In genomic region chr18:49243391-49243790, GRCh38 we compare ENCODE assay signal across 24 cellular contexts.
A peak's percentile ranks its signal among the peaks of the same experiment; 100 is the strongest.
DNase-seq lines count a peak whose midpoint lies in the region; ATAC-seq and TF ChIP-seq lines count a peak whose summit lies in the region.
"Had no signal": no experiment of that assay in that cellular context is flagged by ENCODE, and none has a peak within 500 bp of the region (broad histone marks: within the 10 kb centered on the region; RNA-seq: fewer than 3 reads in every experiment).

No MANE protein-coding gene starts in this region.

- DNase-seq in AG10803 (ENCODE audit: low read depth) (peak; percentile 15), HT1080 (ENCODE audit: low read depth) (peak; percentile 17), chondrocyte (ENCODE audit: low spot score) (no peak), left lung (no peak), SHP77 treated with DMSO at 0.1 percent for 48 hours (lab: John Stamatoyannopoulos, UW) (no peak), HPDE6-E6E7 (ENCODE audit: extremely low spot score) (no peak)
- DNase-seq: 8988T, ACHN, Calu3, DMS79 treated with DMSO at 0.1 percent for 48 hours, H9, NCI-H1092 treated with DMSO at 0.1 percent for 48 hours, NCI-H1436, NCI-H187 treated with DMSO at 0.1 percent for 48 hours, NCI-H2107, NCI-H446, NCI-H526, SIG-M5 had no signal

- intact Hi-C loops in left lung (cut with DNase I), result no loop called here

- no peak overlapping the region for H3K27ac ChIP-seq in left lung
- H3K27ac ChIP-seq: RWPE1, SK-N-MC had no signal

- H3K36me3 Mint-ChIP-seq in chondrocyte (ENCODE audit: low read depth), result peaks cover 8% of the 10 kb centered on the region

- H3K36me3 ChIP-seq in left lung, result peaks cover 0 to 14% of the 10 kb centered on the region in 2 donors

- ATAC-seq in left lung, result peak; percentile 23
- ATAC-seq in GM21528 (IDR thresholded peaks at IDR 0.05; ENCODE audit: low FRiP score, unreplicated experiment), result no peak
- no peak for ATAC-seq in activated CD4-positive, CD25-positive, alpha-beta regulatory T cell treated with anti-CD3 and anti-CD28 coated beads, Interleukin-2, amount 50 U/mL, for 24 hours
- ATAC-seq: GM23338, Panc1 had no signal

- no peaks in the 10 kb centered on the region for H3K27me3 Mint-ChIP-seq in chondrocyte (ENCODE audit: low read depth)

- H3K27me3 ChIP-seq in left lung, result no peaks in the 10 kb centered on the region

- H3K4me3 ChIP-seq in AG10803 (ENCODE audit: low read length) (no peak overlapping the region), left lung (no peak overlapping the region)
- H3K4me3 ChIP-seq: GM23338, SK-N-MC had no signal

- H3K9me3 ChIP-seq in left lung, result peaks cover 0 to 7% of the 10 kb centered on the region in 2 donors

- peaks cover 7% of the 10 kb centered on the region for H3K9me3 Mint-ChIP-seq in chondrocyte (ENCODE audit: low read depth)

- H3K4me1 ChIP-seq in left lung, result peaks cover 6 to 9% of the 10 kb centered on the region in 2 donors

- TF ChIP-seq CTCF in AG10803 (conservative IDR thresholded peaks at IDR 0.05; ENCODE audit: low read length), result no peak
- TF ChIP-seq CTCF in chondrocyte (IDR thresholded peaks at IDR 0.05), result no peak
- TF ChIP-seq CTCF in left lung (IDR thresholded peaks at IDR 0.05), result no peak

- H3K4me3 Mint-ChIP-seq in chondrocyte (ENCODE audit: unreplicated experiment), result no peak overlapping the region
- H3K4me3 Mint-ChIP-seq: GM23338, H9 had no signal

- peak overlapping the region; percentile 36 for H3K27ac Mint-ChIP-seq in chondrocyte (ENCODE audit: unreplicated experiment)
- H3K27ac Mint-ChIP-seq: GM23338, H9 had no signal

- H3K4me1 Mint-ChIP-seq in chondrocyte (ENCODE audit: low read depth), result peaks cover 25% of the 10 kb centered on the region
- H3K4me1 Mint-ChIP-seq: GM23338, H9 had no signal

Comparison
In these comparisons a context has a peak if more than half of its experiments do, and no peak if none do; other contexts are left out.
1. DNase-seq: peak in AG10803 (single experiment) and HT1080 (single experiment); none in chondrocyte (single experiment), left lung (0 of 2), SHP77 treated with DMSO at 0.1 percent for 48 hours (single experiment) and HPDE6-E6E7 (single experiment).